ENCODE assay signal across 25 cellular contexts in genomic region chr5:180130291-180130869, GRCh38. TPM values are rescaled to one million over a fixed set of nuclear protein-coding genes. Genes with fewer than 3 reads are reported as not detected.
A peak's percentile ranks its signal among the peaks of the same experiment; 100 is the strongest.
DNase-seq lines count a peak whose midpoint lies in the region; ATAC-seq and TF ChIP-seq lines count a peak whose summit lies in the region.
"Had no signal": no experiment of that assay in that cellular context is flagged by ENCODE, and none has a peak within 500 bp of the region (broad histone marks: within the 10 kb centered on the region; RNA-seq: fewer than 3 reads in every experiment).

No MANE protein-coding gene starts in this region.

- TF ChIP-seq RAD21 in SK-N-SH (IDR thresholded peaks at IDR 0.05; ENCODE audit: low read length): no peak

- H4K20me1 ChIP-seq in SK-N-SH (ENCODE audit: insufficient read depth): no peaks in the 10 kb centered on the region

- H3K9ac ChIP-seq in SK-N-SH: no peak overlapping the region

- H3K4me1 ChIP-seq in suprapubic skin (peaks cover 6% of the 10 kb centered on the region), SK-N-SH (ENCODE audit: control insufficient read depth in 1 of 2, insufficient read depth in 2 of 2, low read depth in 1 of 2, low read length in 1 of 2) (peaks cover 0 to 9% of the 10 kb centered on the region in 2 experiments; a peak in 1 of 4 replicates)
- H3K4me1 ChIP-seq: BE2C, vagina had no signal

- H3K27me3 ChIP-seq in suprapubic skin (peaks cover 14% of the 10 kb centered on the region), SK-N-SH (ENCODE audit: insufficient read depth) (no peaks in the 10 kb centered on the region; the same call in 1 of the 2 replicates)
- H3K27me3 ChIP-seq: vagina had no signal

- H3K79me2 ChIP-seq in SK-N-SH (ENCODE audit: insufficient read depth): no peaks in the 10 kb centered on the region

- H2AFZ ChIP-seq in SK-N-SH (ENCODE audit: low read depth): no peak overlapping the region

- H3K4me1 Mint-ChIP-seq in activated naive CD4-positive, alpha-beta T cell treated with anti-CD3 and anti-CD28 coated beads, Interleukin-2, amount 50 U/mL, for 24 hours: peaks cover 8% of the 10 kb centered on the region
- H3K4me1 Mint-ChIP-seq in chondrocyte (ENCODE audit: low read depth): peaks cover 7% of the 10 kb centered on the region
- no peaks in the 10 kb centered on the region for H3K4me1 Mint-ChIP-seq in mesothelial cell of epicardium
- H3K4me1 Mint-ChIP-seq in activated T-cell treated with anti-CD3 and anti-CD28 coated beads, Interleukin-2, amount 50 U/mL, for 4 hours (ENCODE audit: low read depth): peaks cover 4% of the 10 kb centered on the region
- H3K4me1 Mint-ChIP-seq: activated B cell treated with CpG ODN at 0.5 μM for 24 hours had no signal

- TF ChIP-seq EP300 in suprapubic skin (IDR thresholded peaks at IDR 0.05) (no peak), SK-N-SH (IDR thresholded peaks at IDR 0.05; ENCODE audit: borderline replicate concordance in 1 of 2, low read depth in 1 of 2, low read length in 1 of 2) (no peak)

- no peak for DNase-seq in activated naive CD4-positive, alpha-beta T cell treated with anti-CD3 and anti-CD28 coated beads, Interleukin-2, amount 50 U/mL, for 16 hours
- DNase-seq in chondrocyte (ENCODE audit: low spot score) (peak; percentile 66), mesothelial cell of epicardium (ENCODE audit: low spot score in 2 of 2, unreplicated experiment in 2 of 2) (peak; percentile 18 to 31), suprapubic skin (ENCODE audit: low spot score in 2 of 2) (peak; percentile 44 to 61), OCI-M2 (lab: John Stamatoyannopoulos, UW; ENCODE audit: unreplicated experiment) (no peak), SK-N-SH (no peak)
- no peak for DNase-seq in activated T-cell treated with anti-CD3 and anti-CD28 coated beads, Interleukin-2, amount 50 U/mL, for 4 hours
- DNase-seq: activated B cell treated with CpG ODN at 0.5 μM for 24 hours; activated naive CD8-positive, alpha-beta T cell treated with anti-CD3 and anti-CD28 coated beads for 36 hours; activated T-cell treated with anti-CD3 and anti-CD28 coated beads, Interleukin-2, amount 50 U/mL, for 72 hours; BE2C; cerebellar nuclear complex; DMS153; heart left ventricle; NCI-H1105; NCI-H2081; NCI-H226; OCI-M1; Right ventricle myocardium superior; small intestine; stimulated activated CD4-positive, alpha-beta T cell treated with anti-CD3 and anti-CD28 coated beads, Interleukin-2, amount 100 ng/mL, for 48 hours had no signal

- H3K4me2 ChIP-seq in SK-N-SH: no peak overlapping the region

- WGBS in suprapubic skin: 78% methylated on average over 15 of the region's 16 CpGs
- 55% methylated on average over 13 of the region's 16 CpGs for WGBS in SK-N-SH (ENCODE audit: low lambda C conversion rate)

- no peaks in the 10 kb centered on the region for H3F3A ChIP-seq in SK-N-SH (replicated peaks; ENCODE audit: insufficient read depth)

- H3K9me2 ChIP-seq in SK-N-SH: no peaks in the 10 kb centered on the region

- peak overlapping the region; percentile 64 for H3K27ac Mint-ChIP-seq in activated naive CD4-positive, alpha-beta T cell treated with anti-CD3 and anti-CD28 coated beads, Interleukin-2, amount 50 U/mL, for 24 hours
- H3K27ac Mint-ChIP-seq in chondrocyte (ENCODE audit: unreplicated experiment) (no peak overlapping the region), mesothelial cell of epicardium (no peak overlapping the region)
- H3K27ac Mint-ChIP-seq: activated B cell treated with CpG ODN at 0.5 μM for 24 hours; activated naive CD8-positive, alpha-beta T cell treated with anti-CD3 and anti-CD28 coated beads for 36 hours; activated T-cell treated with anti-CD3 and anti-CD28 coated beads, Interleukin-2, amount 50 U/mL, for 72 hours; stimulated activated effector memory CD8-positive, alpha-beta T cell treated with anti-CD3 and anti-CD28 coated beads, Interleukin-12 subunit alpha, Interleukin-12 subunit beta, amount 100 ng/mL, for 72 hours had no signal

- TF ChIP-seq POLR2A in suprapubic skin (IDR thresholded peaks at IDR 0.05): no peak

- H3K36me3 ChIP-seq in suprapubic skin (no peaks in the 10 kb centered on the region), SK-N-SH (replicated peaks in 1 of 2; ENCODE audit: control insufficient read depth in 1 of 2, insufficient read depth in 2 of 2, low read length in 1 of 2) (no peaks in the 10 kb centered on the region)
- H3K36me3 ChIP-seq: BE2C, heart left ventricle, neutrophil, vagina had no signal

- no peak for ATAC-seq in activated T-cell treated with anti-CD3 and anti-CD28 coated beads, Interleukin-2, amount 50 U/mL, for 4 hours
- ATAC-seq: activated T-cell treated with anti-CD3 and anti-CD28 coated beads, Interleukin-2, amount 50 U/mL, for 72 hours; heart left ventricle; stimulated activated effector memory CD8-positive, alpha-beta T cell treated with anti-CD3 and anti-CD28 coated beads, Interleukin-12 subunit alpha, Interleukin-12 subunit beta, amount 100 ng/mL, for 72 hours had no signal

- POLR2A ChIA-PET in SK-N-SH (lab: Yijun Ruan, JAX): no interaction called here

- TF ChIP-seq CTCF in chondrocyte (IDR thresholded peaks at IDR 0.05) (no peak), mesothelial cell of epicardium (IDR thresholded peaks at IDR 0.05; ENCODE audit: unreplicated experiment) (no peak), suprapubic skin (IDR thresholded peaks at IDR 0.05) (no peak), SK-N-SH (IDR thresholded peaks at IDR 0.05) (no peak)

- CTCF ChIA-PET in SK-N-SH (lab: Yijun Ruan, JAX): interaction anchor here (1.3 to 4.8 kb wide), 4 partner anchors 79 to 341 kb away, joined by 3 to 23 read pairs (median 7); partner anchors contain the start of gene RASGEF1C

- H3K27ac ChIP-seq in suprapubic skin (no peak overlapping the region), SK-N-SH (ENCODE audit: low read depth in 2 of 2, low read length in 1 of 2) (no peak overlapping the region)
- H3K27ac ChIP-seq: heart left ventricle, neutrophil, vagina had no signal

- H3K9me3 ChIP-seq in suprapubic skin (no peaks in the 10 kb centered on the region), SK-N-SH (no peaks in the 10 kb centered on the region)
- H3K9me3 ChIP-seq: BE2C, heart left ventricle, neutrophil, vagina had no signal

- H3K4me3 Mint-ChIP-seq in activated naive CD4-positive, alpha-beta T cell treated with anti-CD3 and anti-CD28 coated beads, Interleukin-2, amount 50 U/mL, for 24 hours: no peak overlapping the region
- no peak overlapping the region for H3K4me3 Mint-ChIP-seq in chondrocyte (ENCODE audit: unreplicated experiment)
- no peak overlapping the region for H3K4me3 Mint-ChIP-seq in mesothelial cell of epicardium
- H3K4me3 Mint-ChIP-seq in activated T-cell treated with anti-CD3 and anti-CD28 coated beads, Interleukin-2, amount 50 U/mL, for 4 hours: no peak overlapping the region
- H3K4me3 Mint-ChIP-seq: activated B cell treated with CpG ODN at 0.5 μM for 24 hours; activated naive CD8-positive, alpha-beta T cell treated with anti-CD3 and anti-CD28 coated beads for 36 hours; activated T-cell treated with anti-CD3 and anti-CD28 coated beads, Interleukin-2, amount 50 U/mL, for 72 hours; stimulated activated effector memory CD8-positive, alpha-beta T cell treated with anti-CD3 and anti-CD28 coated beads, Interleukin-12 subunit alpha, Interleukin-12 subunit beta, amount 100 ng/mL, for 72 hours had no signal

- peaks cover 4% of the 10 kb centered on the region for H3K27me3 Mint-ChIP-seq in activated naive CD4-positive, alpha-beta T cell treated with anti-CD3 and anti-CD28 coated beads, Interleukin-2, amount 50 U/mL, for 24 hours
- H3K27me3 Mint-ChIP-seq in chondrocyte (ENCODE audit: low read depth): peaks cover 20% of the 10 kb centered on the region
- peaks cover 10% of the 10 kb centered on the region for H3K27me3 Mint-ChIP-seq in mesothelial cell of epicardium (ENCODE audit: low read depth)
- H3K27me3 Mint-ChIP-seq in activated T-cell treated with anti-CD3 and anti-CD28 coated beads, Interleukin-2, amount 50 U/mL, for 4 hours (ENCODE audit: low read depth): peaks cover 8% of the 10 kb centered on the region

- H3K4me3 ChIP-seq in suprapubic skin (no peak overlapping the region), SK-N-SH (ENCODE audit: low read depth in 2 of 2, low read length in 1 of 2) (no peak overlapping the region)
- H3K4me3 ChIP-seq: heart left ventricle, vagina had no signal

- no peaks in the 10 kb centered on the region for H3K9me3 Mint-ChIP-seq in activated naive CD4-positive, alpha-beta T cell treated with anti-CD3 and anti-CD28 coated beads, Interleukin-2, amount 50 U/mL, for 24 hours
- no peaks in the 10 kb centered on the region for H3K9me3 Mint-ChIP-seq in chondrocyte (ENCODE audit: low read depth)
- H3K9me3 Mint-ChIP-seq in mesothelial cell of epicardium: no peaks in the 10 kb centered on the region
- no peaks in the 10 kb centered on the region for H3K9me3 Mint-ChIP-seq in activated T-cell treated with anti-CD3 and anti-CD28 coated beads, Interleukin-2, amount 50 U/mL, for 4 hours
- H3K9me3 Mint-ChIP-seq: activated B cell treated with CpG ODN at 0.5 μM for 24 hours; activated naive CD8-positive, alpha-beta T cell treated with anti-CD3 and anti-CD28 coated beads for 36 hours; stimulated activated effector memory CD8-positive, alpha-beta T cell treated with anti-CD3 and anti-CD28 coated beads, Interleukin-12 subunit alpha, Interleukin-12 subunit beta, amount 100 ng/mL, for 72 hours had no signal

- H3K36me3 Mint-ChIP-seq in activated naive CD4-positive, alpha-beta T cell treated with anti-CD3 and anti-CD28 coated beads, Interleukin-2, amount 50 U/mL, for 24 hours: no peaks in the 10 kb centered on the region
- H3K36me3 Mint-ChIP-seq in chondrocyte (ENCODE audit: low read depth) (no peaks in the 10 kb centered on the region), mesothelial cell of epicardium (no peaks in the 10 kb centered on the region)
- H3K36me3 Mint-ChIP-seq in activated T-cell treated with anti-CD3 and anti-CD28 coated beads, Interleukin-2, amount 50 U/mL, for 4 hours (ENCODE audit: insufficient read depth): no peaks in the 10 kb centered on the region
- H3K36me3 Mint-ChIP-seq: activated naive CD8-positive, alpha-beta T cell treated with anti-CD3 and anti-CD28 coated beads for 36 hours; stimulated activated effector memory CD8-positive, alpha-beta T cell treated with anti-CD3 and anti-CD28 coated beads, Interleukin-12 subunit alpha, Interleukin-12 subunit beta, amount 100 ng/mL, for 72 hours had no signal

TF ChIP-seq in SK-N-SH, 30 proteins besides CTCF, POLR2A, EP300 and RAD21 (continues in another document):
- TF ChIP-seq NRF1 (IDR thresholded peaks at IDR 0.05; ENCODE audit: low read depth, low read length): no peak

RNA-seq across cellular contexts. Expression of gene RNF130, which starts 58.8 kb away (rescaled TPM):
- total RNA-seq in chondrocyte (43.4 to 49.6 TPM (median 44.9 TPM) in 3 replicates), mesothelial cell of epicardium (44.9 to 46.8 TPM (median 44.9 TPM) in 3 replicates), suprapubic skin (10 to 100 TPM; 24.8 to 37.2 (median 29.8) TPM)
- polyA plus RNA-seq in SK-N-SH (2012; rRNA removed): 41.4 and 49.6 TPM in 2 replicates
- polyA plus RNA-seq in SK-N-SH (2012; cell fraction: cytosol; rRNA removed): 51.8 and 53.1 TPM in 2 replicates
- polyA plus RNA-seq in SK-N-SH (2012; cell fraction: nucleus; rRNA removed): 19.0 and 27.1 TPM in 2 replicates
- total RNA-seq in activated T-cell treated with anti-CD3 and anti-CD28 coated beads, Interleukin-2, amount 50 U/mL, for 4 hours: 10 to 100 TPM; 17.2 to 19.5 (median 18.4) TPM

Comparison
In these comparisons a context has a peak if more than half of its experiments do, and no peak if none do; other contexts are left out.
1. DNase-seq: peak in chondrocyte (single experiment), mesothelial cell of epicardium (2 of 2) and suprapubic skin (2 of 2); none in activated naive CD4-positive, alpha-beta T cell treated with anti-CD3 and anti-CD28 coated beads, Interleukin-2, amount 50 U/mL, for 16 hours (single experiment), OCI-M2 (single experiment), SK-N-SH (single experiment) and activated T-cell treated with anti-CD3 and anti-CD28 coated beads, Interleukin-2, amount 50 U/mL, for 4 hours (single experiment).